19 cellular contexts compared by ENCODE assay signal in the genomic region with DNA sequence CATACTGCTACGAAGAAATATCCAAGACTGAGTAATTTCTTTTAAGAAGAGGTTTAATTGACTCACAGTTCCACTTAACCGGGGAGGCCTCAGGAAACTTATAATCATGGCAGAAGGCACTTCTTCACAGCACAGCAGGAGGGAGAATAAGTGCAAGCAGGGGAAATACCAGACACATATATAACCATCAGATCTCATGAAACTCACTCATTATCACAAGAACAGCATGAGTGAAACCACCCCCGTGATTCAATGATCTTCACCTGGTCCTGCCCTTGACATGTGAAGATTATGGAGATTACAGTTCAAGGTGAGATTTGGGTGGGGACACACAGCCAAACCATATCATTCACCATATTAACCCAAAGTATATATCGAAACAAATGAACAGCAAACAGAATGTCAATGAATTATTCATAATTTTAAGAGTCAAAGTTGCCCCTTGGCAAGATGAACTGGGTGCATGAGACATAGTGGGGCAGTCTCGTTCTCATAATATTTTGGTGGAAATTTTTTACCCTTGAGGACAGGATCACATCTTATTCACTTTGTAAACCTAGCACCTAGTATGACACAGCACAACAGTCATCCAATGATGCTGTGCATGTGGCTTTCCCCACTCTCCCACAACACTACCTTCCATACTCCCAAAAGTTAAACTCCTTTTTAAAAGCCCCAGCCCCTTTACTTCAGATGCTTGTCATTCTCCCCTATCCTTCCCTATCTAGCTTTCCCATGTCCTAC.
DNase-seq lines count a peak whose midpoint lies in the region; ATAC-seq and TF ChIP-seq lines count a peak whose summit lies in the region.
"Had no signal": no experiment of that assay in that cellular context is flagged by ENCODE, and none has a peak within 500 bp of the region (broad histone marks: within the 10 kb centered on the region; RNA-seq: fewer than 3 reads in every experiment).

No MANE protein-coding gene starts in this region.

- H2BK15ac ChIP-seq in mesendoderm (replicated peaks; ENCODE audit: low read depth) = no peak overlapping the region

- H2BK120ac ChIP-seq in mesendoderm (ENCODE audit: low read depth, low read length) = no peak overlapping the region

- H3K4me2 ChIP-seq in mesendoderm (ENCODE audit: low read length) = no peak overlapping the region
- H3K4me2 ChIP-seq: A549, BLaER1 had no signal

- WGBS in mesendoderm (ENCODE audit: extremely low coverage, insufficient coverage, low lambda C conversion rate) = no CpG with 5 or more reads among the region's 5 CpGs

- no peaks in the 10 kb centered on the region for H3K27me3 ChIP-seq in A673 (replicated peaks; ENCODE audit: insufficient read depth, low read depth, low read length, poor library complexity)
- H3K27me3 ChIP-seq in mesendoderm (ENCODE audit: insufficient read depth, low read length, poor library complexity) = no peaks in the 10 kb centered on the region
- H3K27me3 ChIP-seq: BLaER1 had no signal

- H3K36me3 Mint-ChIP-seq in activated CD4-positive, alpha-beta T cell treated with anti-CD3 and anti-CD28 coated beads for 36 hours (ENCODE audit: low read depth) = peaks cover 18% of the 10 kb centered on the region
- H3K36me3 Mint-ChIP-seq in activated naive CD8-positive, alpha-beta T cell treated with anti-CD3 and anti-CD28 coated beads, Interleukin-2, amount 50 U/mL, for 24 hours (ENCODE audit: low read depth) = peaks cover 31% of the 10 kb centered on the region
- peaks cover 31% of the 10 kb centered on the region for H3K36me3 Mint-ChIP-seq in activated naive CD8-positive, alpha-beta T cell treated with anti-CD3 and anti-CD28 coated beads for 36 hours
- H3K36me3 Mint-ChIP-seq: CD14-positive monocyte had no signal

- TF ChIP-seq CTCF in A673 (conservative IDR thresholded peaks at IDR 0.05; ENCODE audit: low read depth, low read length) = no peak
- no peak for TF ChIP-seq CTCF in GM10266 (IDR thresholded peaks at IDR 0.05; ENCODE audit: control insufficient read depth, insufficient read depth, low read depth, missing control alignments)

- no peak overlapping the region for H3K4me3 ChIP-seq in A673 (ENCODE audit: low read depth, low read length, poor library complexity, severe bottlenecking)
- H3K4me3 ChIP-seq in mesendoderm (ENCODE audit: low read length) = no peak overlapping the region
- H3K4me3 ChIP-seq: A549, BLaER1 had no signal

- H3K9me3 ChIP-seq in A673 (ENCODE audit: low read depth, low read length, poor library complexity, severe bottlenecking) = peaks cover 6% of the 10 kb centered on the region
- H3K9me3 ChIP-seq: BLaER1 had no signal

- peaks cover 4% of the 10 kb centered on the region for H3K4me1 Mint-ChIP-seq in activated CD4-positive, alpha-beta T cell treated with anti-CD3 and anti-CD28 coated beads for 36 hours
- H3K4me1 Mint-ChIP-seq in activated naive CD8-positive, alpha-beta T cell treated with anti-CD3 and anti-CD28 coated beads, Interleukin-2, amount 50 U/mL, for 24 hours = peaks cover 4% of the 10 kb centered on the region
- no peaks in the 10 kb centered on the region for H3K4me1 Mint-ChIP-seq in activated naive CD8-positive, alpha-beta T cell treated with anti-CD3 and anti-CD28 coated beads for 36 hours
- H3K4me1 Mint-ChIP-seq: CD4-positive, alpha-beta memory T cell had no signal

- no peak overlapping the region for H3K23ac ChIP-seq in mesendoderm (ENCODE audit: low read length)

- H3K27ac Mint-ChIP-seq in activated CD4-positive, alpha-beta T cell treated with anti-CD3 and anti-CD28 coated beads for 36 hours = no peak overlapping the region
- peak overlapping the region; percentile 11 for H3K27ac Mint-ChIP-seq in activated naive CD8-positive, alpha-beta T cell treated with anti-CD3 and anti-CD28 coated beads, Interleukin-2, amount 50 U/mL, for 24 hours
- no peak overlapping the region for H3K27ac Mint-ChIP-seq in activated naive CD8-positive, alpha-beta T cell treated with anti-CD3 and anti-CD28 coated beads for 36 hours
- H3K27ac Mint-ChIP-seq: CD4-positive, alpha-beta memory T cell; HFFc6 had no signal

- H3K9me3 Mint-ChIP-seq in activated CD4-positive, alpha-beta T cell treated with anti-CD3 and anti-CD28 coated beads for 36 hours (ENCODE audit: low read depth) = peaks cover 15% of the 10 kb centered on the region
- peaks cover 31% of the 10 kb centered on the region for H3K9me3 Mint-ChIP-seq in activated naive CD8-positive, alpha-beta T cell treated with anti-CD3 and anti-CD28 coated beads, Interleukin-2, amount 50 U/mL, for 24 hours
- H3K9me3 Mint-ChIP-seq in activated naive CD8-positive, alpha-beta T cell treated with anti-CD3 and anti-CD28 coated beads for 36 hours = peaks cover 25% of the 10 kb centered on the region

- H3K27ac ChIP-seq in A673 (ENCODE audit: low read depth, low read length, poor library complexity, severe bottlenecking) = no peak overlapping the region
- no peak overlapping the region for H3K27ac ChIP-seq in mesendoderm (ENCODE audit: low read depth, low read length)
- H3K27ac ChIP-seq: 22Rv1, A549, BLaER1 had no signal

- H3K36me3 ChIP-seq in A673 (ENCODE audit: insufficient read depth, low read length, poor library complexity, severe bottlenecking) (no peaks in the 10 kb centered on the region), mesendoderm (ENCODE audit: control insufficient read depth, insufficient read depth, low read length) (no peaks in the 10 kb centered on the region)
- H3K36me3 ChIP-seq: BLaER1 had no signal

- H3K4ac ChIP-seq in mesendoderm (ENCODE audit: low read depth, low read length) = no peak overlapping the region

- no peak overlapping the region for H3K9ac ChIP-seq in mesendoderm (ENCODE audit: low read length)
- H3K9ac ChIP-seq: BLaER1 had no signal

- H3K18ac ChIP-seq in mesendoderm (ENCODE audit: low read length) = no peak overlapping the region

- no peaks in the 10 kb centered on the region for H3K79me1 ChIP-seq in mesendoderm (ENCODE audit: low read length)

- H3K27me3 Mint-ChIP-seq in activated CD4-positive, alpha-beta T cell treated with anti-CD3 and anti-CD28 coated beads for 36 hours = no peaks in the 10 kb centered on the region
- no peaks in the 10 kb centered on the region for H3K27me3 Mint-ChIP-seq in activated naive CD8-positive, alpha-beta T cell treated with anti-CD3 and anti-CD28 coated beads, Interleukin-2, amount 50 U/mL, for 24 hours
- no peaks in the 10 kb centered on the region for H3K27me3 Mint-ChIP-seq in activated naive CD8-positive, alpha-beta T cell treated with anti-CD3 and anti-CD28 coated beads for 36 hours
- H3K27me3 Mint-ChIP-seq: CD4-positive, alpha-beta memory T cell had no signal

- no peak for DNase-seq in activated CD4-positive, alpha-beta T cell treated with anti-CD3 and anti-CD28 coated beads for 36 hours
- no peak for DNase-seq in activated CD4-positive, alpha-beta T cell treated with anti-CD3 and anti-CD28 coated beads for 48 hours
- DNase-seq in activated naive CD8-positive, alpha-beta T cell treated with anti-CD3 and anti-CD28 coated beads, Interleukin-2, amount 50 U/mL, for 24 hours = no peak
- DNase-seq in activated naive CD8-positive, alpha-beta T cell treated with anti-CD3 and anti-CD28 coated beads for 36 hours = no peak
- peak; percentile 27 for DNase-seq in A673 (ENCODE audit: low spot score)
- peak; percentile 7 for DNase-seq in mesendoderm
- no peak for DNase-seq in GM10266 (ENCODE audit: extremely low spot score)
- DNase-seq: CD4-positive, alpha-beta memory T cell; DMS153; DMS79; GDM1; GOT3; H7; HFFc6 had no signal

- BruUV-seq in A673 (replicated peaks; lab: Mats Ljungman, UMichigan) = no TSS peak

- H3K4me1 ChIP-seq in A673 (ENCODE audit: insufficient read depth, low read length, poor library complexity, severe bottlenecking) (no peaks in the 10 kb centered on the region), mesendoderm (ENCODE audit: control insufficient read depth, low read depth, low read length) (no peaks in the 10 kb centered on the region)
- H3K4me1 ChIP-seq: BLaER1 had no signal

- intact Hi-C loops in activated CD4-positive, alpha-beta T cell treated with anti-CD3 and anti-CD28 coated beads for 36 hours (cut with DNase I, micrococcal nuclease) = no loop called here
- intact Hi-C loops in A673 (cut with micrococcal nuclease; ENCODE audit: unreplicated experiment) = no loop called here

- H2AK5ac ChIP-seq in mesendoderm (ENCODE audit: low read length) = no peak overlapping the region

- no peak overlapping the region for H2BK5ac ChIP-seq in mesendoderm (ENCODE audit: low read length)

- no peak overlapping the region for H4K5ac ChIP-seq in mesendoderm (ENCODE audit: low read length)

- no peak overlapping the region for H3K4me3 Mint-ChIP-seq in activated CD4-positive, alpha-beta T cell treated with anti-CD3 and anti-CD28 coated beads for 36 hours
- no peak overlapping the region for H3K4me3 Mint-ChIP-seq in activated naive CD8-positive, alpha-beta T cell treated with anti-CD3 and anti-CD28 coated beads, Interleukin-2, amount 50 U/mL, for 24 hours
- H3K4me3 Mint-ChIP-seq in activated naive CD8-positive, alpha-beta T cell treated with anti-CD3 and anti-CD28 coated beads for 36 hours = no peak overlapping the region
- H3K4me3 Mint-ChIP-seq: CD14-positive monocyte; CD4-positive, alpha-beta memory T cell; HFFc6 had no signal

- no peak overlapping the region for H3K56ac ChIP-seq in mesendoderm (ENCODE audit: low read length)

- H4K8ac ChIP-seq in mesendoderm (ENCODE audit: low read depth, low read length) = no peak overlapping the region

- ATAC-seq in activated CD4-positive, alpha-beta T cell treated with anti-CD3 and anti-CD28 coated beads for 36 hours = peak; percentile 36
- peak; percentile 36 for ATAC-seq in activated naive CD8-positive, alpha-beta T cell treated with anti-CD3 and anti-CD28 coated beads, Interleukin-2, amount 50 U/mL, for 24 hours
- ATAC-seq: A549, HCT116 had no signal

- H3K79me2 ChIP-seq in mesendoderm (ENCODE audit: control insufficient read depth, insufficient read depth, low read length) = no peaks in the 10 kb centered on the region

- CTCF ChIA-PET in activated CD4-positive, alpha-beta T cell treated with anti-CD3 and anti-CD28 coated beads for 36 hours (lab: Charles Lee) = no interaction called here
- CTCF ChIA-PET in A673 (lab: Charles Lee) = no interaction called here

- POLR2A ChIA-PET in activated CD4-positive, alpha-beta T cell treated with anti-CD3 and anti-CD28 coated beads for 36 hours (lab: Charles Lee) = no interaction called here
- POLR2A ChIA-PET in A673 (lab: Charles Lee; ENCODE audit: low non-redundant PET) = no interaction called here

Comparison
In these comparisons a context has a peak if more than half of its experiments do, and no peak if none do; other contexts are left out.
1. DNase-seq: peak in A673 (single experiment) and mesendoderm (single experiment); none in activated CD4-positive, alpha-beta T cell treated with anti-CD3 and anti-CD28 coated beads for 36 hours (single experiment), activated CD4-positive, alpha-beta T cell treated with anti-CD3 and anti-CD28 coated beads for 48 hours (single experiment), activated naive CD8-positive, alpha-beta T cell treated with anti-CD3 and anti-CD28 coated beads, Interleukin-2, amount 50 U/mL, for 24 hours (single experiment), activated naive CD8-positive, alpha-beta T cell treated with anti-CD3 and anti-CD28 coated beads for 36 hours (single experiment) and GM10266 (single experiment).